ENCODE assay signal across 8 cellular contexts in the genomic region with DNA sequence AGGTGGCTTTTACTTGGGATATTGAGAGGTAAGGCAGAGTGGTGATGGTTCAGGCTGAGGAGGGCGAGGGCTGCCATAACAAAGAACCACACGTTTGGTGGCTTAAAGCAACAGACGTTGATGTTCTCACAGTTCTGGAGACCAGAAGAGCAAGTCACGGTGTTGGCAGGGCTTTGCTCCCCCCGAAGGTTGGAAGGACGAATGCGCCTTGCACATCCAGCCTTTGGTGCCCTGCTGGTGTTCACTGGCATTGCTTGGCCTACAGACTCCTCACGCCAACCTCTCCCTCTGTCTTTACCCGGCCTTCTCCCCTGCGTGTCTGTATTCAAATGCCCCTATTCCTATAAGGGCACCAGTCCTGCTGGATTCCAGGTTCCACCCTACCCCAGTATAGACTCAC.
A peak's percentile ranks its signal among the peaks of the same experiment; 100 is the strongest.
DNase-seq lines count a peak whose midpoint lies in the region; ATAC-seq and TF ChIP-seq lines count a peak whose summit lies in the region.

No MANE protein-coding gene starts in this region.

- POLR2A ChIA-PET in Panc1 (lab: Charles Lee), result no interaction called here

- no peaks in the 10 kb centered on the region for H3K4me1 ChIP-seq in Panc1 (ENCODE audit: control insufficient read depth, insufficient read depth, low read length)

- H3K27ac ChIP-seq in Panc1 (ENCODE audit: low read length), result no peak overlapping the region

- in situ Hi-C loops in Panc1 (cut with HindIII; ENCODE audit: low pct_unique_long_range_greater_than_20kb, low sequenced_read_pairs), result no loop called here

- intact Hi-C loops in Panc1 (cut with micrococcal nuclease; ENCODE audit: unreplicated experiment), result no loop called here

- DNase-seq in AG09309 (ENCODE audit: low read depth) (no peak), Panc1 (ENCODE audit: low read depth, low spot score) (no peak), hepatic stellate cell (ENCODE audit: low spot score) (peak; percentile 82), OCI-M1 (lab: John Stamatoyannopoulos, UW) (no peak), ecto neural progenitor cell (ENCODE audit: low spot score) (no peak), NOMO-1 treated with dmso at 0.1 percent for 144 hours (lab: John Stamatoyannopoulos, UW; ENCODE audit: unreplicated experiment) (no peak), left lobe of liver (ENCODE audit: low spot score) (no peak)

- ATAC-seq in Panc1 (peak; percentile 90), left lobe of liver (no peak)

- H3K4me3 ChIP-seq in AG09309 (ENCODE audit: control insufficient read depth, low read depth, low read length) (no peak overlapping the region), GM12875 (ENCODE audit: low read depth, low read length) (no peak overlapping the region), Panc1 (ENCODE audit: low read depth in 2 of 2, low read length in 2 of 2) (no peak overlapping the region)

- H3K9me3 ChIP-seq in Panc1 (ENCODE audit: control insufficient read depth, insufficient read depth, low read depth, low read length), result no peaks in the 10 kb centered on the region

- TF ChIP-seq CTCF in AG09309 (IDR thresholded peaks at IDR 0.05; ENCODE audit: control insufficient read depth, insufficient read depth, low read depth, low read length, missing control alignments), result peak; percentile 69
- TF ChIP-seq CTCF in GM12875 (IDR thresholded peaks at IDR 0.05; ENCODE audit: borderline replicate concordance, insufficient read depth, low read depth, low read length), result peak; percentile 24; the same call in 1 of the 2 replicates
- TF ChIP-seq CTCF in Panc1 (IDR thresholded peaks at IDR 0.05), result peak; percentile 73

- CTCF ChIA-PET in Panc1 (lab: Charles Lee), result no interaction called here

- no peaks in the 10 kb centered on the region for H3K36me3 ChIP-seq in Panc1 (ENCODE audit: control insufficient read depth, insufficient read depth, low read length)

- H3K27me3 ChIP-seq in Panc1 (ENCODE audit: control insufficient read depth, insufficient read depth, low read length), result no peaks in the 10 kb centered on the region

- BruUV-seq in Panc1 (replicated peaks; lab: Mats Ljungman, UMichigan), result no TSS peak
